In the genomic region with DNA sequence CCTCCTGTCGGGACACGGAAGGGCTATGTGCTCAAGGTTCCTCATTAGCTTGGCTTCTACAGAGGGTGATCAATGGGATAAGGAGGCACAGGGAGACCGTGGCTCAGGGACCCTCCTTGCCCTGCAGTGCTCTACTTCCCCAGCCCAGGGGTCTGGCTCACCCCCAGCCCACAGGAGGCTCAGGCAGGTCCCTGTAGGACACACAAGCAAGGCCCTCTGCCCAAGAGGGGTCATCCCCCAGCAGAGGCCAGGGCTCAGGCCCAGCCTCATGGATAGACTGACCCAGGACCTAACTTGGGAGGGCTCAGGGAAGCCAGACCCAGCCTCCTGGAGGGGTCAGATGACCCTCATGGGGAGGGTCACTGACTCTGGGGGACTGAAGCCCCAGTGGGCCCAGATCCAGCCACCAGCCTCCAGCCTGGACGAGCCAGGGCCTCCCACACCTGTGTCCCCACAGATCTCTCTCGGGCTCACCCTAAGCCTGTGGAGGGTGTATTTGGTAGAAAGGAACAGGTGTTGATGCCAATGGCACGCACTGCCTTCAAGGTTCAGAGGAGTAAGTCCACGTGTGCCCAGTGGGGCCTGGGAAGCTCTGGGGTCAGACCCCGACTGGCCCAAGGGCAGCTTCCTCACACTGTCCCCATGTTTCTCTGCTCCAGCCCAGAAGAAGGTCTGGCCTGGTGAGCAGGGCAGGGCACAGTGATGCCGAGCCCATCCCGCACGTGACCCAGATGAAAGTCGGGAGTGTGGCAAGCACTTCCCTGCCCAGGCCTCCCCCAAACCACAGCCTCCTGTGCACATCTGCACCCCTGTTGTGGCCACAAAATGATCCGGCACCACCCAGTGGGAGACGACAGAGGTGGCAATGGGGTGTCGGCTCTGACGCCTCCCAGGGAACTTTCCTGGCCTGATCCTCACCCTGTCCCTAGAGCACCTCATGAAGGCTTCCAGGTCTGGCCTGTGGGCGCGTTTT, we compare ENCODE assay signal across 30 cellular contexts. TPM values are rescaled to one million over a fixed set of nuclear protein-coding genes. Genes with fewer than 3 reads are reported as not detected.
DNase-seq lines count a peak whose midpoint lies in the region; ATAC-seq and TF ChIP-seq lines count a peak whose summit lies in the region.
"Had no signal": no experiment of that assay in that cellular context is flagged by ENCODE, and none has a peak within 500 bp of the region (broad histone marks: within the 10 kb centered on the region; RNA-seq: fewer than 3 reads in every experiment).

No MANE protein-coding gene starts in this region.

- H3K27me3 Mint-ChIP-seq in CD4-positive, alpha-beta T cell, result no peaks in the 10 kb centered on the region
- no peaks in the 10 kb centered on the region for H3K27me3 Mint-ChIP-seq in effector memory CD8-positive, alpha-beta T cell
- H3K27me3 Mint-ChIP-seq: activated naive CD8-positive, alpha-beta T cell treated with anti-CD3 and anti-CD28 coated beads, Interleukin-2, amount 10 ng/mL, durations not matched to agents 7 days and 5 days had no signal

- no peaks in the 10 kb centered on the region for H3K36me3 Mint-ChIP-seq in CD4-positive, alpha-beta T cell (ENCODE audit: low read depth)
- peaks cover 4% of the 10 kb centered on the region for H3K36me3 Mint-ChIP-seq in effector memory CD8-positive, alpha-beta T cell (ENCODE audit: insufficient read depth)
- H3K36me3 Mint-ChIP-seq: activated naive CD8-positive, alpha-beta T cell treated with anti-CD3 and anti-CD28 coated beads, Interleukin-2, amount 10 ng/mL, durations not matched to agents 7 days and 5 days had no signal

- no CpG with 5 or more reads among the region's 18 CpGs for WGBS in right lobe of liver (ENCODE audit: insufficient coverage, low coverage, low lambda C conversion rate, missing lambda C conversion rate)

- no peak for TF ChIP-seq CTCF in CD4-positive, alpha-beta T cell (IDR thresholded peaks at IDR 0.05)
- TF ChIP-seq CTCF in PC-3 (conservative IDR thresholded peaks at IDR 0.05; ENCODE audit: low read depth, low read length) (no peak), right lobe of liver (IDR thresholded peaks at IDR 0.05) (no peak)

- peak in 3 of 10 experiments; percentile 10 to 33 (median 14) for DNase-seq in CD4-positive, alpha-beta T cell
- DNase-seq in SW480 (ENCODE audit: low spot score), result peak; percentile 78
- peak in 2 of 3 experiments; percentile 39 to 43 for DNase-seq in effector memory CD8-positive, alpha-beta T cell
- DNase-seq in PC-3, result no peak
- no peak for DNase-seq in right lobe of liver
- no peak for DNase-seq in left ventricle myocardium superior
- DNase-seq: activated naive CD8-positive, alpha-beta T cell treated with anti-CD3 and anti-CD28 coated beads, Interleukin-2, amount 10 ng/mL, durations not matched to agents 7 days and 5 days; activated T-cell treated with anti-CD3 and anti-CD28 coated beads, Interleukin-2, amount 50 U/mL, for 72 hours; dermis blood vessel endothelial cell; GM23248; HFFc6; hippocampal formation; mesendoderm; NCI-H1105; NCI-H2029; NCI-H526 treated with DMSO at 0.1 percent for 48 hours; SIG-M5; stimulated activated CD4-positive, alpha-beta T cell treated with anti-CD3 and anti-CD28 coated beads, Interleukin-15, amount 100 ng/mL, for 24 hours; SW 1271; testis had no signal

- no peaks in the 10 kb centered on the region for H3K9me3 ChIP-seq in BLaER1
- no peaks in the 10 kb centered on the region for H3K9me3 ChIP-seq in CD4-positive, alpha-beta T cell (ENCODE audit: control insufficient read depth, low read length)
- H3K9me3 ChIP-seq in PC-3 (ENCODE audit: low read length), result no peaks in the 10 kb centered on the region
- H3K9me3 ChIP-seq in right lobe of liver, result no peaks in the 10 kb centered on the region
- H3K9me3 ChIP-seq: ascending aorta, gastroesophageal sphincter, prostate gland, testis had no signal

- H3K4me2 ChIP-seq in BLaER1, result peak overlapping the region; percentile 15; the same call in 1 of the 2 replicates
- no peak overlapping the region for H3K4me2 ChIP-seq in PC-3 (ENCODE audit: low read length)

- no peak overlapping the region for H3K4me3 ChIP-seq in BLaER1
- H3K4me3 ChIP-seq in PC-3 (ENCODE audit: low read length), result no peak overlapping the region
- no peak overlapping the region for H3K4me3 ChIP-seq in right lobe of liver
- H3K4me3 ChIP-seq: ascending aorta, cardiac muscle cell, gastroesophageal sphincter, GM23248, prostate gland, testis had no signal

- no peaks in the 10 kb centered on the region for H3K9me3 Mint-ChIP-seq in CD4-positive, alpha-beta T cell
- H3K9me3 Mint-ChIP-seq in effector memory CD8-positive, alpha-beta T cell, result no peaks in the 10 kb centered on the region
- H3K9me3 Mint-ChIP-seq: activated naive CD8-positive, alpha-beta T cell treated with anti-CD3 and anti-CD28 coated beads, Interleukin-2, amount 10 ng/mL, durations not matched to agents 7 days and 5 days; activated T-cell treated with anti-CD3 and anti-CD28 coated beads, Interleukin-2, amount 50 U/mL, for 72 hours; HFFc6 had no signal

- H3K27me3 ChIP-seq in BLaER1 (no peaks in the 10 kb centered on the region), PC-3 (ENCODE audit: low read length) (no peaks in the 10 kb centered on the region), right lobe of liver (no peaks in the 10 kb centered on the region)
- H3K27me3 ChIP-seq in CD4-positive, alpha-beta T cell (ENCODE audit: control insufficient read depth, insufficient read depth, low read length), result no peaks in the 10 kb centered on the region
- H3K27me3 ChIP-seq: ascending aorta, cardiac muscle cell, gastroesophageal sphincter, testis had no signal

- intact Hi-C loops in CD4-positive, alpha-beta T cell (cut with DNase I, micrococcal nuclease), result loop anchor here in 1 of 2 experiments (5.0 to 10.0 kb wide), 2 partner anchors 168 to 221 kb away; no protein-coding TSS in a partner anchor
- intact Hi-C loops in PC-3 (cut with micrococcal nuclease), result loop anchor here (10.0 kb wide), 3 partner anchors 168 to 522 kb away; no protein-coding TSS in a partner anchor
- intact Hi-C loops in right lobe of liver (cut with DNase I), result loop anchor here in 1 of 2 donors (10.0 kb wide), 1 partner anchor 432 kb away; no protein-coding TSS in a partner anchor
- intact Hi-C loops in left ventricle myocardium superior (cut with micrococcal nuclease), result no loop called here

- H3K36me3 ChIP-seq in BLaER1, result no peaks in the 10 kb centered on the region
- H3K36me3 ChIP-seq in PC-3 (ENCODE audit: low read depth, low read length), result no peaks in the 10 kb centered on the region; the same call in 1 of the 2 replicates
- no peaks in the 10 kb centered on the region for H3K36me3 ChIP-seq in right lobe of liver
- H3K36me3 ChIP-seq: ascending aorta, cardiac muscle cell, gastroesophageal sphincter, prostate gland had no signal

- POLR2A ChIA-PET in CD4-positive, alpha-beta T cell (lab: Charles Lee), result no interaction called here
- POLR2A ChIA-PET in PC-3 (lab: Charles Lee; ENCODE audit: unreplicated experiment), result no interaction called here

- H3K27ac Mint-ChIP-seq in CD4-positive, alpha-beta T cell, result peak overlapping the region; percentile 74
- peak overlapping the region; percentile 80 to 86 for H3K27ac Mint-ChIP-seq in effector memory CD8-positive, alpha-beta T cell
- H3K27ac Mint-ChIP-seq: activated naive CD8-positive, alpha-beta T cell treated with anti-CD3 and anti-CD28 coated beads, Interleukin-2, amount 10 ng/mL, durations not matched to agents 7 days and 5 days; activated T-cell treated with anti-CD3 and anti-CD28 coated beads, Interleukin-2, amount 50 U/mL, for 72 hours; HFFc6 had no signal

- no peaks in the 10 kb centered on the region for H3K79me2 ChIP-seq in PC-3 (ENCODE audit: low read length)

- H3K27ac ChIP-seq in BLaER1 (0 out of 2 replicates have a peak overlapping the region, but pooled peaks have one; percentile 8), PC-3 (ENCODE audit: low read length) (no peak overlapping the region), right lobe of liver (no peak overlapping the region)
- H3K27ac ChIP-seq in CD4-positive, alpha-beta T cell (ENCODE audit: low read depth, low read length), result no peak overlapping the region
- H3K27ac ChIP-seq: ascending aorta, C4-2B, cardiac muscle cell, gastroesophageal sphincter, GM23248, prostate gland, testis had no signal

- H3K4me3 Mint-ChIP-seq in CD4-positive, alpha-beta T cell, result no peak overlapping the region
- H3K4me3 Mint-ChIP-seq in effector memory CD8-positive, alpha-beta T cell, result peak overlapping the region in 1 of 2 donors; percentile 54
- H3K4me3 Mint-ChIP-seq: activated naive CD8-positive, alpha-beta T cell treated with anti-CD3 and anti-CD28 coated beads, Interleukin-2, amount 10 ng/mL, durations not matched to agents 7 days and 5 days; activated T-cell treated with anti-CD3 and anti-CD28 coated beads, Interleukin-2, amount 50 U/mL, for 72 hours; HFFc6 had no signal

- ATAC-seq in CD4-positive, alpha-beta T cell (ENCODE audit: poor library complexity), result peak; percentile 58
- ATAC-seq in effector memory CD8-positive, alpha-beta T cell (replicated peaks), result peak; percentile 87
- no peak for ATAC-seq in HG03342 (IDR thresholded peaks at IDR 0.05; ENCODE audit: unreplicated experiment)
- no peak for ATAC-seq in PC-3
- no peak for ATAC-seq in right lobe of liver
- ATAC-seq in left ventricle myocardium superior, result no peak
- ATAC-seq: activated T-cell treated with anti-CD3 and anti-CD28 coated beads, Interleukin-2, amount 50 U/mL, for 72 hours; gastroesophageal sphincter; Panc1 had no signal

- no peak for TF ChIP-seq POLR2A in right lobe of liver (IDR thresholded peaks at IDR 0.05)

- H3F3A ChIP-seq in PC-3 (ENCODE audit: low read length, unreplicated experiment), result no peaks in the 10 kb centered on the region

- H4K20me1 ChIP-seq in BLaER1, result no peaks in the 10 kb centered on the region
- H4K20me1 ChIP-seq in PC-3 (ENCODE audit: low read length), result no peaks in the 10 kb centered on the region

- CTCF ChIA-PET in CD4-positive, alpha-beta T cell (lab: Charles Lee), result no interaction called here
- CTCF ChIA-PET in PC-3 (lab: Charles Lee), result no interaction called here

- no TSS peak for BruUV-seq in PC-3 (replicated peaks; lab: Mats Ljungman, UMichigan)

- no peak overlapping the region for H2AFZ ChIP-seq in PC-3 (ENCODE audit: low read length)
- H2AFZ ChIP-seq: GM23248 had no signal

- H3K4me1 ChIP-seq in BLaER1 (peaks cover 12% of the 10 kb centered on the region), PC-3 (ENCODE audit: insufficient read depth, low read length) (no peaks in the 10 kb centered on the region), right lobe of liver (no peaks in the 10 kb centered on the region)
- H3K4me1 ChIP-seq: ascending aorta, gastroesophageal sphincter, prostate gland, testis had no signal

- no peaks in the 10 kb centered on the region for H3K9me2 ChIP-seq in PC-3 (replicated peaks; ENCODE audit: low read length)

- peaks cover 59% of the 10 kb centered on the region for H3K4me1 Mint-ChIP-seq in CD4-positive, alpha-beta T cell (ENCODE audit: low read depth)
- peaks cover 13 to 44% of the 10 kb centered on the region in 2 donors for H3K4me1 Mint-ChIP-seq in effector memory CD8-positive, alpha-beta T cell (ENCODE audit: low read depth in 2 of 2)

- H3K9ac ChIP-seq in BLaER1 (no peak overlapping the region), PC-3 (ENCODE audit: low read length) (no peak overlapping the region)
- H3K9ac ChIP-seq: GM23248 had no signal

RNA-seq across cellular contexts. Expression of a gene that starts 10.9 kb away (rescaled TPM):
- not detected for total RNA-seq in CD4-positive, alpha-beta T cell
- total RNA-seq in PC-3 (2014; rRNA removed), result not detected in 2 replicates
- total RNA-seq in right lobe of liver, result not detected
- not detected for total RNA-seq in left ventricle myocardium superior
- total RNA-seq: activated CD8-positive, alpha-beta memory T cell treated with anti-CD3 and anti-CD28 coated beads for 36 hours; activated naive CD8-positive, alpha-beta T cell treated with anti-CD3 and anti-CD28 coated beads, Interleukin-2, amount 10 ng/mL, durations not matched to agents 7 days and 5 days; activated T-cell treated with anti-CD3 and anti-CD28 coated beads, Interleukin-2, amount 50 U/mL, for 72 hours; ascending aorta; cardiac muscle cell; dermis blood vessel endothelial cell; gastroesophageal sphincter; GM23248; HFFc6; myocyte; prostate gland; testis had no signal

RNA-seq across cellular contexts. Expression of a gene that starts 17.4 kb away (rescaled TPM):
- total RNA-seq in CD4-positive, alpha-beta T cell, result 1 to 10 TPM; 1.0 to 1.1 TPM
- total RNA-seq in PC-3 (2014; rRNA removed) (not detected in 2 replicates), right lobe of liver (not detected), left ventricle myocardium superior (not detected)
- total RNA-seq: activated CD8-positive, alpha-beta memory T cell treated with anti-CD3 and anti-CD28 coated beads for 36 hours; activated naive CD8-positive, alpha-beta T cell treated with anti-CD3 and anti-CD28 coated beads, Interleukin-2, amount 10 ng/mL, durations not matched to agents 7 days and 5 days; activated T-cell treated with anti-CD3 and anti-CD28 coated beads, Interleukin-2, amount 50 U/mL, for 72 hours; ascending aorta; cardiac muscle cell; dermis blood vessel endothelial cell; gastroesophageal sphincter; GM23248; HFFc6; myocyte; prostate gland; testis had no signal

RNA-seq across cellular contexts. Expression of a gene that starts 23.8 kb away (rescaled TPM):
- total RNA-seq in CD4-positive, alpha-beta T cell, result not detected
- not detected in 2 replicates for total RNA-seq in PC-3 (2014; rRNA removed)
- total RNA-seq in right lobe of liver, result not detected
- not detected for total RNA-seq in left ventricle myocardium superior
- total RNA-seq: activated CD8-positive, alpha-beta memory T cell treated with anti-CD3 and anti-CD28 coated beads for 36 hours; activated naive CD8-positive, alpha-beta T cell treated with anti-CD3 and anti-CD28 coated beads, Interleukin-2, amount 10 ng/mL, durations not matched to agents 7 days and 5 days; activated T-cell treated with anti-CD3 and anti-CD28 coated beads, Interleukin-2, amount 50 U/mL, for 72 hours; ascending aorta; cardiac muscle cell; dermis blood vessel endothelial cell; gastroesophageal sphincter; GM23248; HFFc6; myocyte; prostate gland; testis had no signal

RNA-seq across cellular contexts. Expression of a gene that starts 24.2 kb away (rescaled TPM):
- not detected for total RNA-seq in CD4-positive, alpha-beta T cell
- total RNA-seq in PC-3 (2014; rRNA removed), result not detected in 2 replicates
- not detected for total RNA-seq in right lobe of liver
- total RNA-seq in left ventricle myocardium superior, result not detected
- total RNA-seq: activated CD8-positive, alpha-beta memory T cell treated with anti-CD3 and anti-CD28 coated beads for 36 hours; activated naive CD8-positive, alpha-beta T cell treated with anti-CD3 and anti-CD28 coated beads, Interleukin-2, amount 10 ng/mL, durations not matched to agents 7 days and 5 days; activated T-cell treated with anti-CD3 and anti-CD28 coated beads, Interleukin-2, amount 50 U/mL, for 72 hours; ascending aorta; cardiac muscle cell; dermis blood vessel endothelial cell; gastroesophageal sphincter; GM23248; HFFc6; myocyte; prostate gland had no signal

RNA-seq across cellular contexts. Expression of a gene that starts 43.2 kb away (rescaled TPM):
- not detected for total RNA-seq in CD4-positive, alpha-beta T cell
- not detected in 2 replicates for total RNA-seq in PC-3 (2014; rRNA removed)
- not detected for total RNA-seq in right lobe of liver
- total RNA-seq in left ventricle myocardium superior, result not detected
- total RNA-seq: activated CD8-positive, alpha-beta memory T cell treated with anti-CD3 and anti-CD28 coated beads for 36 hours; activated naive CD8-positive, alpha-beta T cell treated with anti-CD3 and anti-CD28 coated beads, Interleukin-2, amount 10 ng/mL, durations not matched to agents 7 days and 5 days; activated T-cell treated with anti-CD3 and anti-CD28 coated beads, Interleukin-2, amount 50 U/mL, for 72 hours; ascending aorta; cardiac muscle cell; dermis blood vessel endothelial cell; gastroesophageal sphincter; prostate gland had no signal

Comparison
In these comparisons a context has a peak if more than half of its experiments do, and no peak if none do; other contexts are left out.
1. ATAC-seq: peak in CD4-positive, alpha-beta T cell (single experiment) and effector memory CD8-positive, alpha-beta T cell (single experiment); none in HG03342 (single experiment), PC-3 (single experiment), right lobe of liver (0 of 4) and left ventricle myocardium superior (single experiment).
2. DNase-seq: peak in SW480 (single experiment) and effector memory CD8-positive, alpha-beta T cell (2 of 3); none in PC-3 (single experiment), right lobe of liver (0 of 3) and left ventricle myocardium superior (single experiment).